ENCODE assay signal across 22 cellular contexts in genomic region chr6:17938885-17939284, GRCh38. TPM values are rescaled to one million over a fixed set of nuclear protein-coding genes. Genes with fewer than 3 reads are reported as not detected.
A peak's percentile ranks its signal among the peaks of the same experiment; 100 is the strongest.
DNase-seq lines count a peak whose midpoint lies in the region; ATAC-seq and TF ChIP-seq lines count a peak whose summit lies in the region.
"Had no signal": no experiment of that assay in that cellular context is flagged by ENCODE, and none has a peak within 500 bp of the region (broad histone marks: within the 10 kb centered on the region; RNA-seq: fewer than 3 reads in every experiment).

No MANE protein-coding gene starts in this region.

- peaks cover 61% of the 10 kb centered on the region for H3K79me2 ChIP-seq in hepatocyte

- no peak for TF ChIP-seq CTCF in choroid plexus epithelial cell (conservative IDR thresholded peaks at IDR 0.05; ENCODE audit: low read depth, low read length)
- no peak for TF ChIP-seq CTCF in hepatocyte (IDR thresholded peaks at IDR 0.05; ENCODE audit: poor library complexity)

- no peaks in the 10 kb centered on the region for H3K9me3 Mint-ChIP-seq in stimulated activated naive CD8-positive, alpha-beta T cell treated with anti-CD3 and anti-CD28 coated beads, Interleukin-15, amount 100 ng/mL, for 72 hours
- H3K9me3 Mint-ChIP-seq: activated B cell treated with CpG ODN at 0.5 μM for 24 hours had no signal

- H3K27me3 ChIP-seq in hepatocyte = no peaks in the 10 kb centered on the region
- H3K27me3 ChIP-seq: esophagus squamous epithelium, stomach, vagina had no signal

- no peak overlapping the region for H2AFZ ChIP-seq in hepatocyte

- 75% methylated on average over 2 of the region's 2 CpGs for WGBS in hepatocyte (ENCODE audit: low lambda C conversion rate, missing lambda C conversion rate)

- H3K27me3 Mint-ChIP-seq in stimulated activated naive CD8-positive, alpha-beta T cell treated with anti-CD3 and anti-CD28 coated beads, Interleukin-15, amount 100 ng/mL, for 72 hours = peaks cover 37% of the 10 kb centered on the region
- H3K27me3 Mint-ChIP-seq: activated B cell treated with CpG ODN at 0.5 μM for 24 hours; B cell; dendritic cell treated with granulocyte-macrophage colony-stimulating factor and Interleukin-4, amounts not matched to agents 40 ng/mL and 50 ng/mL, for 4 days had no signal

- H3K36me3 ChIP-seq in hepatocyte (replicated peaks; ENCODE audit: insufficient read depth, low read depth) = no peaks in the 10 kb centered on the region
- H3K36me3 ChIP-seq: esophagus squamous epithelium, lower lobe of right lung, stomach, vagina had no signal

- H3K4me2 ChIP-seq in hepatocyte = peak overlapping the region; percentile 69

- no peak overlapping the region for H3K27ac Mint-ChIP-seq in stimulated activated naive CD8-positive, alpha-beta T cell treated with anti-CD3 and anti-CD28 coated beads, Interleukin-15, amount 100 ng/mL, for 72 hours
- H3K27ac Mint-ChIP-seq: activated B cell treated with CpG ODN at 0.5 μM for 24 hours; B cell; dendritic cell treated with granulocyte-macrophage colony-stimulating factor and Interleukin-4, amounts not matched to agents 40 ng/mL and 50 ng/mL, for 4 days; naive thymus-derived CD8-positive, alpha-beta T cell had no signal

- H3K4me1 Mint-ChIP-seq in stimulated activated naive CD8-positive, alpha-beta T cell treated with anti-CD3 and anti-CD28 coated beads, Interleukin-15, amount 100 ng/mL, for 72 hours = no peaks in the 10 kb centered on the region
- H3K4me1 Mint-ChIP-seq: B cell had no signal

- DNase-seq in Caki2 (ENCODE audit: low read depth) (peak; percentile 18), LHCN-M2 (ENCODE audit: low read depth) (peak; percentile 28), choroid plexus epithelial cell (ENCODE audit: low read depth) (peak; percentile 77), hepatocyte (ENCODE audit: low spot score) (peak; percentile 14), NCI-H187 (lab: John Stamatoyannopoulos, UW) (no peak), NK-92 (lab: John Stamatoyannopoulos, UW; ENCODE audit: unreplicated experiment) (no peak), UCSD-AML1 (lab: John Stamatoyannopoulos, UW; ENCODE audit: unreplicated experiment) (no peak)
- no peak for DNase-seq in stimulated activated naive CD8-positive, alpha-beta T cell treated with anti-CD3 and anti-CD28 coated beads, Interleukin-15, amount 100 ng/mL, for 72 hours
- DNase-seq: activated B cell treated with CpG ODN at 0.5 μM for 24 hours; activated effector memory CD4-positive, alpha-beta T cell treated with Interleukin-2 at 50 U/mL for 16 hours; esophagus squamous epithelium; lower lobe of right lung; naive thymus-derived CD8-positive, alpha-beta T cell; NCI-H1930; NCI-H82; RPMI8226; stomach; T-helper 1 cell had no signal

- H3K27ac ChIP-seq in hepatocyte = no peak overlapping the region
- H3K27ac ChIP-seq: esophagus squamous epithelium, HL-60, lower lobe of right lung, stomach, vagina had no signal

- H3K4me1 ChIP-seq in hepatocyte (ENCODE audit: insufficient read depth) = peaks cover 21% of the 10 kb centered on the region

- in situ Hi-C loops in Caki2 (cut with HindIII; ENCODE audit: low pct_unique_long_range_greater_than_20kb, low sequenced_read_pairs) = no loop called here

- H3K9me3 ChIP-seq in hepatocyte (ENCODE audit: low read depth) = no peaks in the 10 kb centered on the region
- H3K9me3 ChIP-seq: esophagus squamous epithelium, lower lobe of right lung, stomach, vagina had no signal

- ATAC-seq in stimulated activated naive CD8-positive, alpha-beta T cell treated with anti-CD3 and anti-CD28 coated beads, Interleukin-15, amount 100 ng/mL, for 72 hours = no peak
- ATAC-seq: lower lobe of right lung; naive thymus-derived CD8-positive, alpha-beta T cell had no signal

- no peaks in the 10 kb centered on the region for H3K9me2 ChIP-seq in hepatocyte (replicated peaks; ENCODE audit: insufficient read depth)

- no peaks in the 10 kb centered on the region for H4K20me1 ChIP-seq in hepatocyte (ENCODE audit: insufficient read depth, poor library complexity, severe bottlenecking)

- H3K4me3 Mint-ChIP-seq in stimulated activated naive CD8-positive, alpha-beta T cell treated with anti-CD3 and anti-CD28 coated beads, Interleukin-15, amount 100 ng/mL, for 72 hours = no peak overlapping the region
- H3K4me3 Mint-ChIP-seq: activated B cell treated with CpG ODN at 0.5 μM for 24 hours; B cell; dendritic cell treated with granulocyte-macrophage colony-stimulating factor and Interleukin-4, amounts not matched to agents 40 ng/mL and 50 ng/mL, for 4 days; naive thymus-derived CD8-positive, alpha-beta T cell had no signal

- H3K4me3 ChIP-seq in choroid plexus epithelial cell (ENCODE audit: low read depth, low read length) (no peak overlapping the region), hepatocyte (no peak overlapping the region)
- H3K4me3 ChIP-seq: esophagus squamous epithelium, lower lobe of right lung, stomach, vagina had no signal

RNA-seq across cellular contexts. Expression of gene KIF13A, which starts 48.5 kb away (rescaled TPM):
- 23.7 and 26.4 TPM in 2 replicates for total RNA-seq in Caki2 (2014; rRNA removed; shearing (Covaris generic); ENCODE audit: low replicate concordance)
- total RNA-seq in LHCN-M2 (2014; rRNA removed) = 32.5 and 37.4 TPM in 2 replicates
- 21.3 TPM for polyA plus RNA-seq in LHCN-M2 (2012)
- total RNA-seq in hepatocyte = 27.9 TPM in 2 replicates
- 13.0 and 16.2 TPM in 2 replicates for polyA plus RNA-seq in hepatocyte
- polyA plus RNA-seq: naive thymus-derived CD8-positive, alpha-beta T cell had no signal

Comparison
In these comparisons a context has a peak if more than half of its experiments do, and no peak if none do; other contexts are left out.
1. DNase-seq: peak in Caki2 (single experiment), LHCN-M2 (single experiment), choroid plexus epithelial cell (single experiment) and hepatocyte (single experiment); none in NCI-H187 (0 of 2), stimulated activated naive CD8-positive, alpha-beta T cell treated with anti-CD3 and anti-CD28 coated beads, Interleukin-15, amount 100 ng/mL, for 72 hours (0 of 2), NK-92 (single experiment) and UCSD-AML1 (single experiment).